In genomic region chr21:41243107-41243506, GRCh38 we compare ENCODE assay signal across 23 cellular contexts.
"Had no signal": no experiment of that assay in that cellular context is flagged by ENCODE, and none has a peak within 500 bp of the region (broad histone marks: within the 10 kb centered on the region; RNA-seq: fewer than 3 reads in every experiment).

No MANE protein-coding gene starts in this region.

- H3K27ac Mint-ChIP-seq: mesothelial cell of epicardium, naive B cell had no signal

- H3K4me3 ChIP-seq: coronary artery, dorsolateral prefrontal cortex, esophagus squamous epithelium, gastrocnemius medialis, heart right ventricle, left lung, lower lobe of right lung, mucosa of descending colon had no signal

- H3K4me1 ChIP-seq: esophagus squamous epithelium, gastrocnemius medialis, heart right ventricle, left lung, lower lobe of right lung had no signal

- H3K9me3 Mint-ChIP-seq: mesothelial cell of epicardium, naive B cell had no signal

- H3K9me3 ChIP-seq: esophagus squamous epithelium, gastrocnemius medialis, left lung, lower lobe of right lung, mucosa of descending colon had no signal

- H3K27ac ChIP-seq: coronary artery, dorsolateral prefrontal cortex, epithelial cell of prostate, esophagus squamous epithelium, gastrocnemius medialis, heart right ventricle, left lung, lower lobe of right lung had no signal

- DNase-seq: dermis blood vessel endothelial cell; dorsolateral prefrontal cortex; effector CD4-positive, alpha-beta T cell; effector memory CD4-positive, alpha-beta T cell; erythroblast; esophagus squamous epithelium; foreskin fibroblast; gastrocnemius medialis; glutamatergic neuron; head of caudate nucleus; heart right ventricle; hippocampal formation; left cardiac atrium; left lung; left ventricle myocardium superior; lower lobe of right lung; mesenchymal stem cell; mucosa of descending colon; naive B cell had no signal

- ATAC-seq: esophagus mucosa, gastrocnemius medialis, heart right ventricle, left cardiac atrium, left lung, left ventricle myocardium superior, lower lobe of right lung had no signal

- H3K27me3 ChIP-seq: dorsolateral prefrontal cortex, esophagus squamous epithelium, gastrocnemius medialis, heart right ventricle, left lung had no signal

- H3K4me3 Mint-ChIP-seq: mesothelial cell of epicardium, naive B cell had no signal

- H3K27me3 Mint-ChIP-seq: naive B cell had no signal
